In genomic region chr16:85697441-85697840, GRCh38 we compare ENCODE assay signal across 1 cellular context.
TF ChIP-seq lines count a peak whose summit lies in the region.

No MANE protein-coding gene starts in this region.

TF ChIP-seq in HepG2, 621 proteins besides CTCF, POLR2A, EP300 and RAD21 (continued from another document):
- 0 out of 2 replicates have a peak, but pooled peaks have one; percentile 36 for TF ChIP-seq TFAP4 (IDR thresholded peaks at IDR 0.05; ENCODE audit: borderline replicate concordance, low read depth)
